ENCODE assay signal across 13 cellular contexts in genomic region chr7:105256621-105257283, GRCh38.
DNase-seq lines count a peak whose midpoint lies in the region; ATAC-seq and TF ChIP-seq lines count a peak whose summit lies in the region.
"Had no signal": no experiment of that assay in that cellular context is flagged by ENCODE, and none has a peak within 500 bp of the region (broad histone marks: within the 10 kb centered on the region; RNA-seq: fewer than 3 reads in every experiment).

No MANE protein-coding gene starts in this region.

- TF ChIP-seq POLR2A in breast epithelium (IDR thresholded peaks at IDR 0.05): no peak

- H3K4me3 Mint-ChIP-seq in natural killer cell treated with Interleukin-12 subunit alpha and Interleukin-12 subunit beta and Interleukin-15 and Interleukin-18, amount 100 ng/mL, for 72 hours: peak overlapping the region; percentile 32

- H3K27me3 ChIP-seq in KMS-11 (ENCODE audit: insufficient read depth, low read depth) (no peaks in the 10 kb centered on the region), breast epithelium (no peaks in the 10 kb centered on the region)
- H3K27me3 ChIP-seq: BLaER1 treated with 17β-estradiol and CSF1 and Interleukin-3, amounts not matched to agents 10 nM and 100 nM had no signal

- H3K36me3 ChIP-seq in KMS-11 (ENCODE audit: insufficient read depth): no peaks in the 10 kb centered on the region
- H3K36me3 ChIP-seq in breast epithelium: no peaks in the 10 kb centered on the region
- H3K36me3 ChIP-seq: BLaER1 treated with 17β-estradiol and CSF1 and Interleukin-3, amounts not matched to agents 10 nM and 100 nM had no signal

- H3K27ac Mint-ChIP-seq in natural killer cell treated with Interleukin-12 subunit alpha and Interleukin-12 subunit beta and Interleukin-15 and Interleukin-18, amount 100 ng/mL, for 72 hours: peak overlapping the region in 1 of 2 donors; percentile 57

- no peak overlapping the region for H2AFZ ChIP-seq in KMS-11 (ENCODE audit: low read depth)

- H3K4me2 ChIP-seq in KMS-11: peak overlapping the region; percentile 88

- H3K4me1 ChIP-seq in KMS-11 (ENCODE audit: low read depth, poor library complexity, severe bottlenecking): peaks cover 76% of the 10 kb centered on the region
- H3K4me1 ChIP-seq in breast epithelium: peaks cover 0 to 6% of the 10 kb centered on the region in 2 donors

- H3K4me3 ChIP-seq in KMS-11 (IDR thresholded peaks at IDR 0.05; ENCODE audit: insufficient read depth, low read depth, low read length) (no peak overlapping the region), breast epithelium (no peak overlapping the region)
- H3K4me3 ChIP-seq: BLaER1 treated with 17β-estradiol and CSF1 and Interleukin-3, amounts not matched to agents 10 nM and 100 nM had no signal

- intact Hi-C loops in breast epithelium (cut with DNase I; ENCODE audit: low total_unique reads): no loop called here

- peak; percentile 19 for DNase-seq in EH (ENCODE audit: low read depth)
- DNase-seq in breast epithelium (ENCODE audit: low spot score in 2 of 2): peak in 1 of 2 donors; percentile 32
- DNase-seq in natural killer cell treated with Interleukin-12 subunit alpha and Interleukin-12 subunit beta and Interleukin-15 and Interleukin-18, amount 100 ng/mL, for 72 hours (ENCODE audit: low spot score): no peak
- no peak for DNase-seq in globus pallidus (ENCODE audit: low spot score)
- DNase-seq: posterior cingulate gyrus; stimulated activated CD4-positive, alpha-beta T cell treated with anti-CD3 and anti-CD28 coated beads, Interleukin-4, amount 100 ng/mL, for 1 hour; stimulated activated naive CD8-positive, alpha-beta T cell treated with anti-CD3 and anti-CD28 coated beads, Interleukin-15, Interleukin-2, amounts not matched to agents 100 U/mL and 50 U/mL, for 24 hours; T-helper 9 cell had no signal

- no peaks in the 10 kb centered on the region for H3K9me3 ChIP-seq in breast epithelium

- H3K9me3 Mint-ChIP-seq in natural killer cell treated with Interleukin-12 subunit alpha and Interleukin-12 subunit beta and Interleukin-15 and Interleukin-18, amount 100 ng/mL, for 72 hours: peaks cover 6% of the 10 kb centered on the region

- H3K27ac ChIP-seq in KMS-11 (peak overlapping the region; percentile 67), breast epithelium (peak overlapping the region; percentile 3 to 52)
- H3K27ac ChIP-seq: BLaER1 treated with 17β-estradiol and CSF1 and Interleukin-3, amounts not matched to agents 10 nM and 100 nM had no signal

- ATAC-seq in natural killer cell treated with Interleukin-12 subunit alpha and Interleukin-12 subunit beta and Interleukin-15 and Interleukin-18, amount 100 ng/mL, for 72 hours: peak in 1 of 2 donors; percentile 52
- ATAC-seq in GM19455 (IDR thresholded peaks at IDR 0.05; ENCODE audit: unreplicated experiment) (no peak), HG03025 (IDR thresholded peaks at IDR 0.05; ENCODE audit: low FRiP score, unreplicated experiment) (no peak), GM19395 (IDR thresholded peaks at IDR 0.05; ENCODE audit: unreplicated experiment) (no peak)
- ATAC-seq: stimulated activated naive CD8-positive, alpha-beta T cell treated with anti-CD3 and anti-CD28 coated beads, Interleukin-15, Interleukin-2, amounts not matched to agents 100 U/mL and 50 U/mL, for 24 hours had no signal

- H3K27me3 Mint-ChIP-seq in natural killer cell treated with Interleukin-12 subunit alpha and Interleukin-12 subunit beta and Interleukin-15 and Interleukin-18, amount 100 ng/mL, for 72 hours: no peaks in the 10 kb centered on the region

- H3K36me3 Mint-ChIP-seq in natural killer cell treated with Interleukin-12 subunit alpha and Interleukin-12 subunit beta and Interleukin-15 and Interleukin-18, amount 100 ng/mL, for 72 hours: peaks cover 15% of the 10 kb centered on the region

- peaks cover 5% of the 10 kb centered on the region; the same call in 1 of the 2 replicates for H4K20me1 ChIP-seq in KMS-11 (ENCODE audit: insufficient read depth)

- H3K4me1 Mint-ChIP-seq in natural killer cell treated with Interleukin-12 subunit alpha and Interleukin-12 subunit beta and Interleukin-15 and Interleukin-18, amount 100 ng/mL, for 72 hours (ENCODE audit: low read depth in 2 of 2): peaks cover 50 to 62% of the 10 kb centered on the region in 2 donors

- no peak for TF ChIP-seq CTCF in KMS-11 (conservative IDR thresholded peaks at IDR 0.05; ENCODE audit: low read depth, low read length)
- no peak for TF ChIP-seq CTCF in breast epithelium (IDR thresholded peaks at IDR 0.05)

- peaks cover 96% of the 10 kb centered on the region for H3K79me2 ChIP-seq in KMS-11 (ENCODE audit: insufficient read depth, low read depth)

- H3K9ac ChIP-seq in KMS-11: peak overlapping the region; percentile 29; the same call in 1 of the 2 replicates
- H3K9ac ChIP-seq: BLaER1 treated with 17β-estradiol and CSF1 and Interleukin-3, amounts not matched to agents 10 nM and 100 nM had no signal
